ENCODE assay signal across 17 cellular contexts in the genomic region with DNA sequence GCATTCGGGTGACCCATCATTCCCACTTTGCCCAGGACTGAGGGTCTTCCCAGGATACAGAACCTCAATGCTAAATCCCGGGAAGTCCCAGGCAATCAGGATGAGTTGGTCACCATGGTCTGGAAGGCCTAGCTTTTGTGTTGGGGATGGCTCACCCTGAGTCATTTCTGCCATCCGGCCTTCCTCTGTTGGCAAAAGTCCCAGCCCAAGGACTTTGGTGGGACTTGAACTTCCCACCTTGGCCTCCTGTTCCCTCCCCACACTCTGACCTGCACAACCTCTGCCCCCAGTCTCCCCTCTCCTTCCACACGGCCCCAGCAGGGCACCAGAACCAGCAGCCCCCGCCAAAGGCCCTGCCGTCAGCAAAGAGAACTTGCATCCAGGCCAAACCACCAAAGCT. TPM values are rescaled to one million over a fixed set of nuclear protein-coding genes. Genes with fewer than 3 reads are reported as not detected.
DNase-seq lines count a peak whose midpoint lies in the region; ATAC-seq, FAIRE-seq and TF ChIP-seq lines count a peak whose summit lies in the region.
"Had no signal": no experiment of that assay in that cellular context is flagged by ENCODE, and none has a peak within 500 bp of the region (broad histone marks: within the 10 kb centered on the region; RNA-seq: fewer than 3 reads in every experiment).

No MANE protein-coding gene starts in this region.

- ATAC-seq in activated naive CD8-positive, alpha-beta T cell treated with anti-CD3 and anti-CD28 coated beads, Interleukin-2, amount 50 U/mL, for 24 hours, result no peak
- peak; percentile 48; the same call in 2 of the 3 replicates for ATAC-seq in SK-N-SH treated with all-trans-retinoic acid at 6 μM for 48 hours

- H3K27me3 ChIP-seq in fibroblast of lung (ENCODE audit: control insufficient read depth, insufficient read depth, low read length), result no peaks in the 10 kb centered on the region

- no peak overlapping the region for H2AFZ ChIP-seq in fibroblast of lung (ENCODE audit: low read length)

- H3K4me3 Mint-ChIP-seq in activated naive CD8-positive, alpha-beta T cell treated with anti-CD3 and anti-CD28 coated beads, Interleukin-2, amount 50 U/mL, for 24 hours, result no peak overlapping the region
- H3K4me3 Mint-ChIP-seq in activated naive CD8-positive, alpha-beta T cell treated with anti-CD3 and anti-CD28 coated beads for 36 hours, result no peak overlapping the region
- H3K4me3 Mint-ChIP-seq: activated naive CD4-positive, alpha-beta T cell treated with anti-CD3 and anti-CD28 coated beads for 36 hours had no signal

- H3K27ac ChIP-seq in fibroblast of lung (ENCODE audit: insufficient read depth, low read length) (no peak overlapping the region), skin epidermis (peak overlapping the region in 14 of 21 experiments; percentile 4 to 81 (median 62))
- H3K27ac ChIP-seq: 22Rv1, HL-60 had no signal

- peaks cover 13% of the 10 kb centered on the region for H3K27me3 Mint-ChIP-seq in activated naive CD8-positive, alpha-beta T cell treated with anti-CD3 and anti-CD28 coated beads, Interleukin-2, amount 50 U/mL, for 24 hours
- H3K27me3 Mint-ChIP-seq in activated naive CD8-positive, alpha-beta T cell treated with anti-CD3 and anti-CD28 coated beads for 36 hours, result peaks cover 15% of the 10 kb centered on the region

- DNase-seq in activated naive CD8-positive, alpha-beta T cell treated with anti-CD3 and anti-CD28 coated beads, Interleukin-2, amount 50 U/mL, for 24 hours, result no peak
- DNase-seq in activated naive CD8-positive, alpha-beta T cell treated with anti-CD3 and anti-CD28 coated beads for 36 hours, result no peak
- peak; percentile 42 to 79 for DNase-seq in fibroblast of lung (ENCODE audit: low read depth in 2 of 2)
- DNase-seq in HEK293T (ENCODE audit: extremely low spot score), result no peak
- no peak for DNase-seq in NCI-H2171 (lab: John Stamatoyannopoulos, UW)
- no peak for DNase-seq in D721Med (ENCODE audit: insufficient read length, low spot score)
- DNase-seq: activated CD4-positive, alpha-beta T cell treated with anti-CD3 and anti-CD28 coated beads, Interleukin-2, amount 50 U/mL, for 4 hours; activated naive CD4-positive, alpha-beta T cell treated with anti-CD3 and anti-CD28 coated beads for 36 hours; effector CD4-positive, alpha-beta T cell; midbrain; NCI-H1092; NCI-H774; retina had no signal

- H4K20me1 ChIP-seq in fibroblast of lung (ENCODE audit: control insufficient read depth, extremely low read depth, insufficient read depth, low read length), result no peaks in the 10 kb centered on the region

- H3K4me3 ChIP-seq in fibroblast of lung (replicated peaks in 1 of 4; ENCODE audit: control extremely low read depth in 1 of 4, insufficient read depth in 1 of 4, low read depth in 3 of 4, low read length in 4 of 4) (no peak overlapping the region), skin epidermis (no peak overlapping the region)

- H3K4me1 Mint-ChIP-seq in activated naive CD8-positive, alpha-beta T cell treated with anti-CD3 and anti-CD28 coated beads, Interleukin-2, amount 50 U/mL, for 24 hours, result peaks cover 29% of the 10 kb centered on the region
- H3K4me1 Mint-ChIP-seq in activated naive CD8-positive, alpha-beta T cell treated with anti-CD3 and anti-CD28 coated beads for 36 hours, result peaks cover 14% of the 10 kb centered on the region

- peak overlapping the region; percentile 26 for H3K27ac Mint-ChIP-seq in activated naive CD8-positive, alpha-beta T cell treated with anti-CD3 and anti-CD28 coated beads, Interleukin-2, amount 50 U/mL, for 24 hours
- H3K27ac Mint-ChIP-seq in activated naive CD8-positive, alpha-beta T cell treated with anti-CD3 and anti-CD28 coated beads for 36 hours, result no peak overlapping the region
- H3K27ac Mint-ChIP-seq: activated naive CD4-positive, alpha-beta T cell treated with anti-CD3 and anti-CD28 coated beads for 36 hours had no signal

- FAIRE-seq in D721Med (lab: Jason Lieb, UNC), result no peak

- no peak overlapping the region for H3K9ac ChIP-seq in fibroblast of lung (ENCODE audit: insufficient read depth, low read length)

- POLR2A ChIA-PET in HEK293T (lab: Yijun Ruan, JAX), result no interaction called here

- CTCF ChIA-PET in HEK293T (lab: Yijun Ruan, JAX), result no interaction called here

- H3K36me3 ChIP-seq in fibroblast of lung (ENCODE audit: control insufficient read depth, insufficient read depth, low read length), result no peaks in the 10 kb centered on the region

- H3K4me1 ChIP-seq in fibroblast of lung (ENCODE audit: control insufficient read depth, extremely low read depth, insufficient read depth, low read length), result peaks cover 3% of the 10 kb centered on the region

- no peak overlapping the region for H3K4me2 ChIP-seq in fibroblast of lung (ENCODE audit: extremely low read depth, insufficient read depth, low read length)

- H3K79me2 ChIP-seq in fibroblast of lung (ENCODE audit: control insufficient read depth, insufficient read depth, low read length), result no peaks in the 10 kb centered on the region

- H3K9me3 ChIP-seq in fibroblast of lung (ENCODE audit: control insufficient read depth, insufficient read depth, low read depth, low read length), result no peaks in the 10 kb centered on the region

- H3K9me3 Mint-ChIP-seq in activated naive CD8-positive, alpha-beta T cell treated with anti-CD3 and anti-CD28 coated beads, Interleukin-2, amount 50 U/mL, for 24 hours, result peaks cover 6% of the 10 kb centered on the region
- peaks cover 5% of the 10 kb centered on the region for H3K9me3 Mint-ChIP-seq in activated naive CD8-positive, alpha-beta T cell treated with anti-CD3 and anti-CD28 coated beads for 36 hours

- no peaks in the 10 kb centered on the region for H3K36me3 Mint-ChIP-seq in activated naive CD8-positive, alpha-beta T cell treated with anti-CD3 and anti-CD28 coated beads, Interleukin-2, amount 50 U/mL, for 24 hours (ENCODE audit: low read depth)
- H3K36me3 Mint-ChIP-seq in activated naive CD8-positive, alpha-beta T cell treated with anti-CD3 and anti-CD28 coated beads for 36 hours, result no peaks in the 10 kb centered on the region

- TF ChIP-seq CTCF in fibroblast of lung (conservative IDR thresholded peaks at IDR 0.05 in 1 of 2, IDR thresholded peaks at IDR 0.05 in 1 of 2; ENCODE audit: low read depth in 1 of 2, low read length in 2 of 2) (no peak), D721Med (IDR thresholded peaks at IDR 0.05; ENCODE audit: insufficient read depth, missing control alignments) (no peak)

TF ChIP-seq in SK-N-SH treated with all-trans-retinoic acid at 6 μM for 48 hours, 23 proteins besides CTCF, POLR2A, EP300 and RAD21:
- TF ChIP-seq CSDC2 (CRISPR knock-in tag; IDR thresholded peaks at IDR 0.05) (no peak), ZFP3 (CRISPR knock-in tag; IDR thresholded peaks at IDR 0.05) (no peak), TCF4 (CRISPR knock-in tag; IDR thresholded peaks at IDR 0.05; ENCODE audit: borderline replicate concordance) (no peak), SNAI2 (CRISPR knock-in tag; IDR thresholded peaks at IDR 0.05) (no peak)

TF ChIP-seq in HEK293T, 16 proteins besides CTCF, POLR2A, EP300 and RAD21:
- TF ChIP-seq ARNT (IDR thresholded peaks at IDR 0.05), result no peak
- no peak for TF ChIP-seq NFRKB (IDR thresholded peaks at IDR 0.05)
- no peak for TF ChIP-seq FOXK2 (IDR thresholded peaks at IDR 0.05)
- TF ChIP-seq FOXA1 (IDR thresholded peaks at IDR 0.05), result no peak
- TF ChIP-seq, protein P1, sequence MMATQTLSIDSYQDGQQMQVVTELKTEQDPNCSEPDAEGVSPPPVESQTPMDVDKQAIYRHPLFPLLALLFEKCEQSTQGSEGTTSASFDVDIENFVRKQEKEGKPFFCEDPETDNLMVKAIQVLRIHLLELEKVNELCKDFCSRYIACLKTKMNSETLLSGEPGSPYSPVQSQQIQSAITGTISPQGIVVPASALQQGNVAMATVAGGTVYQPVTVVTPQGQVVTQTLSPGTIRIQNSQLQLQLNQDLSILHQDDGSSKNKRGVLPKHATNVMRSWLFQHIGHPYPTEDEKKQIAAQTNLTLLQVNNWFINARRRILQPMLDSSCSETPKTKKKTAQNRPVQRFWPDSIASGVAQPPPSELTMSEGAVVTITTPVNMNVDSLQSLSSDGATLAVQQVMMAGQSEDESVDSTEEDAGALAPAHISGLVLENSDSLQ (IDR thresholded peaks at IDR 0.05), result no peak
- no peak for TF ChIP-seq SUZ12 (IDR thresholded peaks at IDR 0.05)
- no peak for TF ChIP-seq TARDBP (IDR thresholded peaks at IDR 0.05)
- no peak for TF ChIP-seq L3MBTL2 (conservative IDR thresholded peaks at IDR 0.05)
- TF ChIP-seq LEF1 (IDR thresholded peaks at IDR 0.05; ENCODE audit: borderline replicate concordance), result no peak
- no peak for TF ChIP-seq HDGF (IDR thresholded peaks at IDR 0.05; ENCODE audit: borderline replicate concordance)
- no peak for TF ChIP-seq ZNF384 (IDR thresholded peaks at IDR 0.05)
- TF ChIP-seq CTBP1 (IDR thresholded peaks at IDR 0.05; ENCODE audit: borderline replicate concordance), result no peak
- no peak for TF ChIP-seq ELF4 (IDR thresholded peaks at IDR 0.05)
- TF ChIP-seq BHLHE40 (IDR thresholded peaks at IDR 0.05; ENCODE audit: borderline replicate concordance), result no peak
- no peak for TF ChIP-seq FOXM1 (IDR thresholded peaks at IDR 0.05; ENCODE audit: borderline replicate concordance)
- TF ChIP-seq SP1 (IDR thresholded peaks at IDR 0.05), result no peak

RNA-seq across cellular contexts. Expression of a gene that starts 24.6 kb away (rescaled TPM):
- total RNA-seq in activated naive CD8-positive, alpha-beta T cell treated with anti-CD3 and anti-CD28 coated beads for 36 hours, result 100 to 1,000 TPM; 106 to 112 TPM
- total RNA-seq in fibroblast of lung, result 13.1 and 17.2 TPM in 2 replicates
- 6.1 and 7.2 TPM in 2 replicates for polyA plus RNA-seq in fibroblast of lung
- 49.7 and 79.6 TPM in 2 replicates for polyA plus RNA-seq in fibroblast of lung (2012)
- 29.1 and 47.4 TPM in 2 replicates for polyA minus RNA-seq in fibroblast of lung (ENCODE audit: low replicate concordance)

Comparison
In these comparisons a context has a peak if more than half of its experiments do, and no peak if none do; other contexts are left out.
1. DNase-seq: peak in fibroblast of lung (2 of 2); none in activated naive CD8-positive, alpha-beta T cell treated with anti-CD3 and anti-CD28 coated beads, Interleukin-2, amount 50 U/mL, for 24 hours (single experiment), activated naive CD8-positive, alpha-beta T cell treated with anti-CD3 and anti-CD28 coated beads for 36 hours (single experiment), HEK293T (single experiment), NCI-H2171 (single experiment) and D721Med (single experiment).